Comparison of ENCODE assay signal across 7 cellular contexts in genomic region chr1:234842726-234843641, GRCh38.
A peak's percentile ranks its signal among the peaks of the same experiment; 100 is the strongest.
DNase-seq lines count a peak whose midpoint lies in the region; ATAC-seq and TF ChIP-seq lines count a peak whose summit lies in the region.

No MANE protein-coding gene starts in this region.

- peak; percentile 54 for TF ChIP-seq POLR2A in GM19099 (IDR thresholded peaks at IDR 0.05; ENCODE audit: extremely low read depth, insufficient read length, low read depth)

- DNase-seq in activated CD4-positive, alpha-beta T cell treated with anti-CD3 and anti-CD28 coated beads for 4 hours: peak; percentile 73 to 80
- peak; percentile 62 for DNase-seq in stimulated activated CD8-positive, alpha-beta memory T cell treated with anti-CD3 and anti-CD28 coated beads, Interleukin-12 subunit alpha, Interleukin-12 subunit beta, amount 100 ng/mL, for 24 hours (ENCODE audit: extremely low read depth)
- DNase-seq in midbrain (lab: John Stamatoyannopoulos, UW) (no peak), NCI-H69 (lab: John Stamatoyannopoulos, UW) (no peak)

- ATAC-seq in HG03064 (IDR thresholded peaks at IDR 0.05; ENCODE audit: low read depth, unreplicated experiment) (peak; percentile 71), esophagus mucosa (peak; percentile 12)

Comparison
In these comparisons a context has a peak if more than half of its experiments do, and no peak if none do; other contexts are left out.
1. DNase-seq: peak in activated CD4-positive, alpha-beta T cell treated with anti-CD3 and anti-CD28 coated beads for 4 hours (2 of 2) and stimulated activated CD8-positive, alpha-beta memory T cell treated with anti-CD3 and anti-CD28 coated beads, Interleukin-12 subunit alpha, Interleukin-12 subunit beta, amount 100 ng/mL, for 24 hours (single experiment); none in midbrain (single experiment) and NCI-H69 (single experiment).